In the genomic region with DNA sequence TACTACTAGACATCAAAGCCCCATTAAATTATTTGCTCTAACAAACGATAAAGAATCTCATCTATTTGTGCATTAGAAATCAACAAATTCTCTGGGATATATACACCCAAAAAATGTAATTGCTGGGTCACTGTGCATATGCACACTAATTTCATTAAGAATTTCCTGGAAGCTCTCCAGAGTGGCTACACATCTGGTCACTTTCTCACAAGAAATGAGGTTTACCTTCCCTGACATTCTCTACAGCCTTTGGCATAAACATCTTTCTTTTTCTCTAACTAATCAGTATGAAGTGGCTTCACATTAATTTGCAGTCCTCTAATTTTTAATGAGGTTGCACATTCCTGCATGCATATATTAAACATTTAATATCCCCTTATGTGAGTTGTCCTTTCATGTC, we compare ENCODE assay signal across 34 cellular contexts.
A peak's percentile ranks its signal among the peaks of the same experiment; 100 is the strongest.
DNase-seq lines count a peak whose midpoint lies in the region; ATAC-seq, FAIRE-seq and TF ChIP-seq lines count a peak whose summit lies in the region.
"Had no signal": no experiment of that assay in that cellular context is flagged by ENCODE, and none has a peak within 500 bp of the region (broad histone marks: within the 10 kb centered on the region; RNA-seq: fewer than 3 reads in every experiment).

No MANE protein-coding gene starts in this region.

- H3K36me3 ChIP-seq in body of pancreas (replicated peaks in 1 of 2; ENCODE audit: insufficient read depth in 1 of 2, low read depth in 2 of 2) (no peaks in the 10 kb centered on the region), neural progenitor cell (no peaks in the 10 kb centered on the region), pancreas (no peaks in the 10 kb centered on the region), H7 (replicated peaks; ENCODE audit: control insufficient read depth, insufficient read depth, low read length) (no peaks in the 10 kb centered on the region)
- H3K36me3 ChIP-seq: BE2C; BLaER1; BLaER1 treated with 17β-estradiol and CSF1 and Interleukin-3, amounts not matched to agents 10 nM and 100 nM had no signal

- no peaks in the 10 kb centered on the region for H3K9me3 ChIP-seq in body of pancreas
- H3K9me3 ChIP-seq in neural progenitor cell (ENCODE audit: low read depth) = no peaks in the 10 kb centered on the region
- H3K9me3 ChIP-seq in pancreas = no peaks in the 10 kb centered on the region
- H3K9me3 ChIP-seq: A549; BE2C; BLaER1; BLaER1 treated with 17β-estradiol and CSF1 and Interleukin-3, amounts not matched to agents 10 nM and 100 nM; Caco-2 had no signal

- H3K27ac ChIP-seq in body of pancreas (no peak overlapping the region), neural progenitor cell (no peak overlapping the region), pancreas (no peak overlapping the region)
- H3K27ac ChIP-seq: 22Rv1; A549; BLaER1; BLaER1 treated with 17β-estradiol and CSF1 and Interleukin-3, amounts not matched to agents 10 nM and 100 nM; C4-2B had no signal

- intact Hi-C loops in body of pancreas (cut with DNase I) = no loop called here
- intact Hi-C loops in pancreas (cut with DNase I) = no loop called here

- H3K27me3 ChIP-seq in body of pancreas (no peaks in the 10 kb centered on the region), neural progenitor cell (no peaks in the 10 kb centered on the region), pancreas (no peaks in the 10 kb centered on the region), H7 (ENCODE audit: control insufficient read depth, insufficient read depth, low read length) (no peaks in the 10 kb centered on the region)
- H3K27me3 ChIP-seq: BE2C; BLaER1; BLaER1 treated with 17β-estradiol and CSF1 and Interleukin-3, amounts not matched to agents 10 nM and 100 nM had no signal

- H2AFZ ChIP-seq in neural progenitor cell (replicated peaks) = peak overlapping the region; percentile 32

- no peak for TF ChIP-seq POLR2A in body of pancreas (IDR thresholded peaks at IDR 0.05)

- ATAC-seq in body of pancreas (peak; percentile 71), pancreas (peak; percentile 50 to 84 (median 59))
- ATAC-seq: A549; CD8-positive, alpha-beta T cell had no signal

- H3K4me3 ChIP-seq in body of pancreas (no peak overlapping the region), neural progenitor cell (no peak overlapping the region), pancreas (no peak overlapping the region), H7 (ENCODE audit: insufficient read depth, low read depth, low read length) (no peak overlapping the region)
- H3K4me3 ChIP-seq: A549; BLaER1; BLaER1 treated with 17β-estradiol and CSF1 and Interleukin-3, amounts not matched to agents 10 nM and 100 nM had no signal

- H3F3A ChIP-seq in neural progenitor cell (ENCODE audit: low read depth) = no peaks in the 10 kb centered on the region

- H3K27ac Mint-ChIP-seq in neural progenitor cell (no peak overlapping the region), immature natural killer cell (no peak overlapping the region)
- H3K27ac Mint-ChIP-seq: B cell; CD14-positive monocyte; CD4-positive, alpha-beta memory T cell; CD4-positive, alpha-beta T cell; CD4-positive, CD25-positive, alpha-beta regulatory T cell; CD8-positive, alpha-beta memory T cell; CD8-positive, alpha-beta T cell had no signal

- no peak overlapping the region for H3K9ac ChIP-seq in neural progenitor cell
- H3K9ac ChIP-seq: BLaER1; BLaER1 treated with 17β-estradiol and CSF1 and Interleukin-3, amounts not matched to agents 10 nM and 100 nM had no signal

- no peak for TF ChIP-seq CTCF in body of pancreas (IDR thresholded peaks at IDR 0.05)
- no peak for TF ChIP-seq CTCF in neural progenitor cell (IDR thresholded peaks at IDR 0.05)
- TF ChIP-seq CTCF in pancreas (IDR thresholded peaks at IDR 0.05) = no peak

- H3K27me3 Mint-ChIP-seq in neural progenitor cell (ENCODE audit: insufficient read depth, low read depth) (no peaks in the 10 kb centered on the region), immature natural killer cell (ENCODE audit: low read depth in 3 of 3) (peaks cover 0 to 3% (median 0%) of the 10 kb centered on the region in 3 donors)
- H3K27me3 Mint-ChIP-seq: B cell; CD4-positive, alpha-beta memory T cell; CD4-positive, alpha-beta T cell; CD4-positive, CD25-positive, alpha-beta regulatory T cell; CD8-positive, alpha-beta memory T cell had no signal

- H3K4me3 Mint-ChIP-seq in neural progenitor cell = no peak overlapping the region
- H3K4me3 Mint-ChIP-seq in immature natural killer cell = no peak overlapping the region
- H3K4me3 Mint-ChIP-seq: B cell; CD14-positive monocyte; CD4-positive, alpha-beta memory T cell; CD4-positive, alpha-beta T cell; CD4-positive, CD25-positive, alpha-beta regulatory T cell; CD8-positive, alpha-beta memory T cell; CD8-positive, alpha-beta T cell had no signal

- no peaks in the 10 kb centered on the region for H3K79me2 ChIP-seq in neural progenitor cell (ENCODE audit: low read depth)

- 35 to 39% methylated on average over 1 of the region's 1 CpG for WGBS in body of pancreas, 2 donors
- 35 to 38% methylated on average over 1 of the region's 1 CpG for WGBS in pancreas, 2 donors

- H3K9me3 Mint-ChIP-seq in neural progenitor cell (no peaks in the 10 kb centered on the region), immature natural killer cell (peaks cover 0 to 38% (median 6%) of the 10 kb centered on the region in 6 donors)
- H3K9me3 Mint-ChIP-seq: CD14-positive monocyte; CD4-positive, alpha-beta T cell had no signal

- H3K4me1 Mint-ChIP-seq in neural progenitor cell (no peaks in the 10 kb centered on the region), immature natural killer cell (no peaks in the 10 kb centered on the region)
- H3K4me1 Mint-ChIP-seq: B cell; CD14-positive monocyte; CD4-positive, alpha-beta memory T cell; CD4-positive, CD25-positive, alpha-beta regulatory T cell; CD8-positive, alpha-beta memory T cell had no signal

- no peak overlapping the region for H3K4me2 ChIP-seq in neural progenitor cell
- H3K4me2 ChIP-seq: A549; BLaER1; BLaER1 treated with 17β-estradiol and CSF1 and Interleukin-3, amounts not matched to agents 10 nM and 100 nM had no signal

- H3K4me1 ChIP-seq in body of pancreas (peaks cover 6% of the 10 kb centered on the region), neural progenitor cell (peaks cover 3% of the 10 kb centered on the region), pancreas (peaks cover 0 to 11% (median 0%) of the 10 kb centered on the region in 3 donors)
- H3K4me1 ChIP-seq: BE2C, Caco-2 had no signal

- H4K20me1 ChIP-seq in neural progenitor cell (ENCODE audit: low read depth) = no peaks in the 10 kb centered on the region
- H4K20me1 ChIP-seq: BLaER1; BLaER1 treated with 17β-estradiol and CSF1 and Interleukin-3, amounts not matched to agents 10 nM and 100 nM had no signal

- DNase-seq in body of pancreas (peak in 2 of 4 donors; percentile 13 to 36), neural progenitor cell (ENCODE audit: low spot score) (no peak), pancreas (no peak), H7 (no peak), immature natural killer cell (no peak), NCI-H1694 (lab: John Stamatoyannopoulos, UW) (no peak)
- DNase-seq: 8988T; ACHN; AML-193; BE2C; C1 segment of cervical spinal cord; Caco-2; Calu3; CD4-positive, alpha-beta memory T cell; CD4-positive, alpha-beta T cell; CD4-positive, CD25-positive, alpha-beta regulatory T cell; CD8-positive, alpha-beta memory T cell; CD8-positive, alpha-beta T cell; COR-L47; DMS 273 treated with DMSO at 0.1 percent for 48 hours; DMS153; DMS79; DMS79 treated with DMSO at 0.1 percent for 48 hours; DND-41; EL had no signal

- no peak for FAIRE-seq in pancreas (lab: Jason Lieb, UNC)
- FAIRE-seq: A204.1, A549, D721Med had no signal

- no peaks in the 10 kb centered on the region for H3K36me3 Mint-ChIP-seq in neural progenitor cell
- peaks cover 0 to 3% (median 0%) of the 10 kb centered on the region in 3 donors for H3K36me3 Mint-ChIP-seq in immature natural killer cell
- H3K36me3 Mint-ChIP-seq: CD14-positive monocyte; CD4-positive, alpha-beta memory T cell; CD4-positive, CD25-positive, alpha-beta regulatory T cell; CD8-positive, alpha-beta memory T cell; CD8-positive, alpha-beta T cell had no signal
